8 cellular contexts compared by ENCODE assay signal in the genomic region with DNA sequence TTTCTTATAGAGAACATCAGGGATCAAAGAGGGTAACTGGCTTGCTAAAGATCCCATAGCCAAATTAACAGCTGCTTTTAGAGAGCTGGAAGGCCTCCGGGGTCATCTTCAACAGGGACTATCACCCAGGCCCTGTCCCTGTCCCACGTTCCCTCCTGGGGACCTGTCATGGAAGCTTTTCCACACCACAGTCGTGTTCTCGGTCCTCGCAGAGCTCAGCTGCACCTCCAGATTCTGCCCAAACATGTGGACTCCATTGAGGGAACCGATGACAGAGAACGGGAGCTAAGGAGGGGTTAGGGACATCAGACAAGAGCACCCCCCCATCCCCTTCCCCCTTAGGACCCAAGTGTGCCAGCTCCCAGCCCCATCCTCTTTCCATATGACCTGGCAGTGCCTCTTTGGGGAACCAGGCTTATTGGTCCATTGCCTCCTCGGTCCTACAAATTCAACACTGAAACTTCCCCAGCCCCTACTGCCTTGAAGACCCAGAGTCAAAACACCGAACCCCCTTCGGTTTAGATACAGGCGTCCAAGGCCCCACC. TPM values are rescaled to one million over a fixed set of nuclear protein-coding genes. Genes with fewer than 3 reads are reported as not detected.
DNase-seq lines count a peak whose midpoint lies in the region; ATAC-seq, FAIRE-seq and TF ChIP-seq lines count a peak whose summit lies in the region.

No MANE protein-coding gene starts in this region.

- intact Hi-C loops in cardiac septum (cut with DNase I) (loop anchor here (2.0 to 5.0 kb wide), 3 partner anchors 38 to 55 kb away; a partner anchor contains a TSS), sciatic nerve (cut with DNase I) (no loop called here)

- no peak for TF ChIP-seq CTCF in cardiac muscle cell (IDR thresholded peaks at IDR 0.05; ENCODE audit: low read depth, low read length)
- no peak for TF ChIP-seq CTCF in brain (conservative IDR thresholded peaks at IDR 0.05)

- H3K4me1 ChIP-seq in cardiac muscle cell (ENCODE audit: low read depth) (peaks cover 5% of the 10 kb centered on the region), mesodermal cell (ENCODE audit: control insufficient read depth, insufficient read depth, low read length, poor library complexity, severe bottlenecking) (no peaks in the 10 kb centered on the region), urinary bladder (ENCODE audit: insufficient read depth) (no peaks in the 10 kb centered on the region)

- no peak for FAIRE-seq in HTR-8/SVneo (lab: Jason Lieb, UNC)

- H3K27me3 Mint-ChIP-seq in brain, result peaks cover 3% of the 10 kb centered on the region

- H3K36me3 Mint-ChIP-seq in brain, result no peaks in the 10 kb centered on the region

- H3K4me1 Mint-ChIP-seq in brain, result peaks cover 72% of the 10 kb centered on the region

- H3K27me3 ChIP-seq in cardiac muscle cell, result no peaks in the 10 kb centered on the region

- WGBS in mesodermal cell (ENCODE audit: insufficient coverage in 2 of 2), 2 experiments, result 62 to 67% methylated on average over 9 to 10 of the region's 11 CpGs
- WGBS in urinary bladder, result 37% methylated on average over 11 of the region's 11 CpGs

- H3K4me3 ChIP-seq in cardiac muscle cell, result peak overlapping the region; percentile 86
- peak overlapping the region; percentile 50 for H3K4me3 ChIP-seq in mesodermal cell (ENCODE audit: extremely low read depth, insufficient read depth, low read length, poor library complexity, severe bottlenecking)
- H3K4me3 ChIP-seq in urinary bladder (ENCODE audit: low read depth, low read length), result peak overlapping the region; percentile 66

- H3K36me3 ChIP-seq in cardiac muscle cell (no peaks in the 10 kb centered on the region), mesodermal cell (ENCODE audit: control insufficient read depth, insufficient read depth, low read length) (peaks cover 7% of the 10 kb centered on the region), urinary bladder (ENCODE audit: insufficient read depth) (no peaks in the 10 kb centered on the region)

- H3K4me3 Mint-ChIP-seq in brain, result peak overlapping the region; percentile 96 to 98 (median 97)

- H3K9me3 ChIP-seq in cardiac muscle cell (ENCODE audit: low read depth), result no peaks in the 10 kb centered on the region
- no peaks in the 10 kb centered on the region for H3K9me3 ChIP-seq in mesodermal cell (ENCODE audit: control insufficient read depth, low read length)

- peaks cover 0 to 4% (median 0%) of the 10 kb centered on the region in 5 experiments for H3K9me3 Mint-ChIP-seq in brain

- H3K27ac ChIP-seq in cardiac muscle cell (peak overlapping the region; percentile 90), mesodermal cell (ENCODE audit: low read depth, low read length, severe bottlenecking) (peak overlapping the region; percentile 97), urinary bladder (ENCODE audit: low read depth) (no peak overlapping the region)

- DNase-seq in cardiac muscle cell (ENCODE audit: low read depth in 1 of 2, low spot score in 1 of 2), result no peak
- no peak for DNase-seq in cardiac septum (ENCODE audit: low spot score)
- no peak for DNase-seq in HTR-8/SVneo (ENCODE audit: insufficient read length, low spot score)
- no peak for DNase-seq in sciatic nerve (ENCODE audit: low spot score)
- DNase-seq in NCI-H187 (lab: John Stamatoyannopoulos, UW), result no peak

- no peak for ATAC-seq in sciatic nerve

- H3K27ac Mint-ChIP-seq in brain, result peak overlapping the region; percentile 99 to 100 (median 100)

RNA-seq across cellular contexts. Expression of a gene that starts 0.6 kb away (rescaled TPM):
- 37.8 and 60.8 TPM in 2 replicates for total RNA-seq in cardiac muscle cell
- 35.6 and 39.0 TPM in 2 replicates for polyA plus RNA-seq in cardiac muscle cell
- total RNA-seq in cardiac septum, result 13.7 TPM
- polyA plus RNA-seq in brain (ENCODE audit: insufficient read depth, low read depth, low replicate concordance), result 89.3 TPM
- 19.3 TPM for polyA plus RNA-seq in mesodermal cell (2013, experiment 1 of 2)
- 20.1 TPM for polyA plus RNA-seq in mesodermal cell (2013, experiment 2 of 2)
- total RNA-seq in urinary bladder, result 13.3 TPM
- 29.0 TPM for polyA plus RNA-seq in urinary bladder
- total RNA-seq in sciatic nerve, result 26.4 TPM

RNA-seq across cellular contexts. Expression of a gene that starts 5.6 kb away (rescaled TPM):
- total RNA-seq in cardiac muscle cell (68.7 and 83.7 TPM in 2 replicates), cardiac septum (33.0 TPM), urinary bladder (16.7 TPM), sciatic nerve (39.7 TPM)
- polyA plus RNA-seq in cardiac muscle cell (69.9 and 73.2 TPM in 2 replicates), brain (ENCODE audit: insufficient read depth, low read depth, low replicate concordance) (96.6 TPM), urinary bladder (42.9 TPM)
- 73.0 TPM for polyA plus RNA-seq in mesodermal cell (2013, experiment 1 of 2)
- 63.7 TPM for polyA plus RNA-seq in mesodermal cell (2013, experiment 2 of 2)

RNA-seq across cellular contexts. Expression of a gene that starts 38.4 kb away (rescaled TPM):
- total RNA-seq in cardiac muscle cell (290 and 380 TPM in 2 replicates), cardiac septum (95.8 TPM), urinary bladder (46.1 TPM), sciatic nerve (143 TPM)
- polyA plus RNA-seq in cardiac muscle cell (445 and 583 TPM in 2 replicates), brain (ENCODE audit: insufficient read depth, low read depth, low replicate concordance) (431 TPM), urinary bladder (121 TPM)
- 311 TPM for polyA plus RNA-seq in mesodermal cell (2013, experiment 1 of 2)
- polyA plus RNA-seq in mesodermal cell (2013, experiment 2 of 2), result 245 TPM

RNA-seq across cellular contexts. Expression of a gene that starts 45.7 kb away (rescaled TPM):
- total RNA-seq in cardiac muscle cell (152 and 153 TPM in 2 replicates), cardiac septum (63.9 TPM), urinary bladder (37.3 TPM), sciatic nerve (74.3 TPM)
- polyA plus RNA-seq in cardiac muscle cell (64.2 and 78.0 TPM in 2 replicates), brain (ENCODE audit: insufficient read depth, low read depth, low replicate concordance) (106 TPM), urinary bladder (95.4 TPM)
- 104 TPM for polyA plus RNA-seq in mesodermal cell (2013, experiment 1 of 2)
- polyA plus RNA-seq in mesodermal cell (2013, experiment 2 of 2), result 92.7 TPM

RNA-seq across cellular contexts. Expression of a gene that starts 49.4 kb away (rescaled TPM):
- total RNA-seq in cardiac muscle cell (0.09 TPM in 1 of 2 replicates, not detected in the other), cardiac septum (0.24 TPM), urinary bladder (0.26 TPM), sciatic nerve (0.85 TPM)
- polyA plus RNA-seq in cardiac muscle cell (not detected in 2 replicates), brain (ENCODE audit: insufficient read depth, low read depth, low replicate concordance) (not detected), urinary bladder (1.2 TPM)
- polyA plus RNA-seq in mesodermal cell (2013, experiment 1 of 2), result not detected
- polyA plus RNA-seq in mesodermal cell (2013, experiment 2 of 2), result not detected
